8 cellular contexts compared by ENCODE assay signal in the genomic region with DNA sequence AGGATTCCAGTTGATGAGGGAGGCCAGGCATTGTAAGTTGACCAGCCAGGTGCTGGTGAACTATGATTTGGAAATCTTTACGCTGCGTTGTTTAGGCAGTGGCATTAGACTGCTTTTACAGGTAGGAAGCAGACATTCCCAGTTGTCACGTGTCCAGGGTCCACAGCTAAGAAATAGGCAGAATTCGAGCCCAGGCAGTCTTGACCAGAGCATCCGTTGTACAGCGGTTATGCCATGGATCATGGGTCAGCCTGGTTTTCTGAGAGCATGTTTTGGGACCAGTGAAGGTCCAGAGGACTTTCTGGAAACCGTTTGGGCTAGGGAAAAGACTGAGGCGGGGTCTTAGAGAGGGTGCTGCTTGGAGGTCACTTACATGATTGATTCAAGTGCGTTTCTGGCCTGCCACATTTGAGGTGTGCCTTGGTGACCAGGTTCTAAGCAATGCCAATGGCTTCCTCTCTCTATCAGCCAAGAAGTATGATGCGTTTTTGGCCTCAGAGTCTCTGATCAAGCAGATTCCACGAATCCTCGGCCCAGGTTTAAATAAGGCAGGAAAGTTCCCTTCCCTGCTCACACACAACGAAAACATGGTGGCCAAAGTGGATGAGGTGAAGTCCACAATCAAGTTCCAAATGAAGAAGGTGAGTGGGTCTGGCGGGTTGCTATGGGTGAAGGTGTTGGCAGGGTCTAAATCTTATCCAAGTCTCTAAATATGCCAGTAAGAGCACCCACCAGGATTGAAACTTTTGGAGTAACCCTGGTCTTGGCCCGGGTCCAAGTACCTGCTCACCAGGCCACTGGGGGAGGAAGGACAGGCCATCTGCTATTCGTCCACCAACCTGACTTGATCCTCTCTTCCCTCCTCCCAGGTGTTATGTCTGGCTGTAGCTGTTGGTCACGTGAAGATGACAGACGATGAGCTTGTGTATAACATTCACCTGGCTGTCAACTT. TPM values are rescaled to one million over a fixed set of nuclear protein-coding genes. Genes with fewer than 3 reads are reported as not detected.
DNase-seq lines count a peak whose midpoint lies in the region; ATAC-seq and TF ChIP-seq lines count a peak whose summit lies in the region.

No MANE protein-coding gene starts in this region.

- TF ChIP-seq CTCF in esophagus muscularis mucosa (IDR thresholded peaks at IDR 0.05) (no peak), retinal pigment epithelial cell (conservative IDR thresholded peaks at IDR 0.05; ENCODE audit: low read depth, low read length) (no peak)

- peaks cover 15 to 68% (median 51%) of the 10 kb centered on the region in 4 donors for H3K4me1 ChIP-seq in esophagus muscularis mucosa

- peak; percentile 49 for DNase-seq in activated CD4-positive, alpha-beta T cell treated with anti-CD3 and anti-CD28 coated beads for 48 hours
- DNase-seq in activated CD4-positive, alpha-beta T cell treated with anti-CD3 and anti-CD28 coated beads, Interleukin-2, amount 50 U/mL, for 1 hour = no peak
- no peak for DNase-seq in esophagus muscularis mucosa (ENCODE audit: extremely low spot score)
- no peak for DNase-seq in retinal pigment epithelial cell (ENCODE audit: low read depth)
- DNase-seq in superior temporal gyrus (ENCODE audit: extremely low spot score) = no peak
- DNase-seq in SHP77 treated with DMSO at 0.1 percent for 48 hours (lab: John Stamatoyannopoulos, UW) = no peak
- no peak for DNase-seq in NCI-H345 treated with DMSO at 0.1 percent for 48 hours (lab: John Stamatoyannopoulos, UW; ENCODE audit: unreplicated experiment)

- no peaks in the 10 kb centered on the region for H3K9me3 ChIP-seq in esophagus muscularis mucosa

- peaks cover 8 to 59% (median 53%) of the 10 kb centered on the region in 4 donors for H3K36me3 ChIP-seq in esophagus muscularis mucosa

- intact Hi-C loops in esophagus muscularis mucosa (cut with DNase I) = loop anchor here (5.0 kb wide), 1 partner anchor 128 kb away; the partner anchor contains the start of gene PPARD

- no peak for ATAC-seq in SK-N-SH treated with all-trans-retinoic acid at 6 μM for 48 hours

- TF ChIP-seq POLR2A in esophagus muscularis mucosa (IDR thresholded peaks at IDR 0.05; ENCODE audit: low read depth) = no peak

- no peaks in the 10 kb centered on the region for H3K27me3 ChIP-seq in esophagus muscularis mucosa

- H3K27ac ChIP-seq in esophagus muscularis mucosa (replicated peaks in 1 of 4) = peak overlapping the region; percentile 89 to 94 (median 91)

- 39% methylated on average over 17 of the region's 18 CpGs for WGBS in esophagus muscularis mucosa

- TF ChIP-seq EP300 in esophagus muscularis mucosa (IDR thresholded peaks at IDR 0.05) = no peak

- H3K4me3 ChIP-seq in esophagus muscularis mucosa (peak overlapping the region; percentile 64 to 87 (median 77)), retinal pigment epithelial cell (ENCODE audit: low read length) (peak overlapping the region; percentile 97)

TF ChIP-seq in SK-N-SH treated with all-trans-retinoic acid at 6 μM for 48 hours, 23 proteins besides CTCF, POLR2A, EP300 and RAD21:
- TF ChIP-seq TOX (CRISPR knock-in tag; IDR thresholded peaks at IDR 0.05; ENCODE audit: borderline replicate concordance) (no peak), ESRRG (CRISPR knock-in tag; IDR thresholded peaks at IDR 0.05) (no peak), TCF4 (CRISPR knock-in tag; IDR thresholded peaks at IDR 0.05; ENCODE audit: borderline replicate concordance) (0 out of 2 replicates have a peak, but pooled peaks have one; percentile 32), SNAI2 (CRISPR knock-in tag; IDR thresholded peaks at IDR 0.05) (no peak), OSR1 (CRISPR knock-in tag; IDR thresholded peaks at IDR 0.05) (no peak), CSRNP3 (CRISPR knock-in tag; IDR thresholded peaks at IDR 0.05) (no peak), PATZ1 (CRISPR knock-in tag; IDR thresholded peaks at IDR 0.05; ENCODE audit: borderline replicate concordance) (no peak)
TF ChIP-seq in SK-N-SH treated with all-trans-retinoic acid at 6 μM for 48 hours: peak in this region for 1.

RNA-seq across cellular contexts. Expression of gene RPL10A, which starts 1.8 kb away (rescaled TPM):
- total RNA-seq in esophagus muscularis mucosa = 1,000 to 10,000 TPM; 1,484 to 1,840 (median 1,566) TPM

RNA-seq across cellular contexts. Expression of gene FANCE, which starts 17.8 kb away (rescaled TPM):
- total RNA-seq in esophagus muscularis mucosa = 1 to 10 TPM; 1.7 to 6.3 (median 5.0) TPM

RNA-seq across cellular contexts. Expression of gene TEAD3, which starts 26.9 kb away (rescaled TPM):
- 100 to 1,000 TPM in 1 of 4 donors, 10 to 100 TPM in 3; 71.4 to 123 (median 78.5) TPM for total RNA-seq in esophagus muscularis mucosa

RNA-seq across cellular contexts. Expression of gene TULP1, which starts 42.7 kb away (rescaled TPM):
- 1 to 10 TPM in 1 of 4 donors, not detected in 3; 1.2 TPM for total RNA-seq in esophagus muscularis mucosa
